In genomic region chr15:35430301-35430700, GRCh38 we compare ENCODE assay signal across 5 cellular contexts.
"Had no signal": no experiment of that assay in that cellular context is flagged by ENCODE, and none has a peak within 500 bp of the region (broad histone marks: within the 10 kb centered on the region; RNA-seq: fewer than 3 reads in every experiment).

No MANE protein-coding gene starts in this region.

- ATAC-seq: GM23338, HepG2 had no signal

- DNase-seq: H9, HCEC 1CT, KBM-7 had no signal
